5 cellular contexts compared by ENCODE assay signal in the genomic region with DNA sequence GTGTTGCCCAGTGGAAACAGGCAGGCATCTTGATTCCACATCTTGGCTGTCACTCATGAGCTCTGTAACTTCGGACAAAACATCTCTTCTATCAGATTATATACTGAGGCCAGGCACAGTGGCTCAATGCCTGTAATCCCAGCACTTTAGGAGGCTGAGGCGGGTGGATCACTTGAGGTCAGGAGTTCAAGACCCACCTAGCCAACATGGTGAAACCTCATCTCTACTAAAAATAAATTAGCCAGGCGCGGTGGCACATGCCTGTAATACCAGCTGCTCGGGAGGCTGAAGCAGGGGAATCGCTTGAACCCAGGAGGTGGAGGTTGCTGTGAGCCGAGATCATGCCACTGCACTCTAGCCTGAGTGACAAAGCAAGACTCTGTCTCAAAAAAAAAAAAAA. TPM values are rescaled to one million over a fixed set of nuclear protein-coding genes. Genes with fewer than 3 reads are reported as not detected.
A peak's percentile ranks its signal among the peaks of the same experiment; 100 is the strongest.
DNase-seq lines count a peak whose midpoint lies in the region; ATAC-seq, FAIRE-seq and TF ChIP-seq lines count a peak whose summit lies in the region.
"Not testable (repeated sequence)": the region's sequence is repeated elsewhere in the genome, so short reads cannot be mapped to it uniquely, and the experiment has no call there.

No MANE protein-coding gene starts in this region.

- H3K36me3 Mint-ChIP-seq in CD4-positive, CD25-positive, alpha-beta regulatory T cell: peaks cover 24% of the 10 kb centered on the region
- peaks cover 74% of the 10 kb centered on the region for H3K36me3 Mint-ChIP-seq in stimulated activated effector memory CD8-positive, alpha-beta T cell treated with anti-CD3 and anti-CD28 coated beads, Interleukin-12 subunit alpha, Interleukin-12 subunit beta, amount 100 ng/mL, for 72 hours

- H3K9me1 ChIP-seq in K562 (ENCODE audit: control insufficient read depth, insufficient read depth, low read length): not testable (repeated sequence)

- BruUV-seq in K562 (replicated peaks; lab: Mats Ljungman, UMichigan): not testable (repeated sequence)

- H3K27me3 Mint-ChIP-seq in CD4-positive, CD25-positive, alpha-beta regulatory T cell: not testable (repeated sequence)

- not testable (repeated sequence) for H3K27ac ChIP-seq in CD4-positive, CD25-positive, alpha-beta regulatory T cell (ENCODE audit: insufficient read depth, low read length, poor library complexity, severe bottlenecking); K562 (ENCODE audit: extremely low read depth, low read depth, low read length)
- H3K27ac ChIP-seq in VCaP: peak overlapping the region; percentile 85
- H3K27ac ChIP-seq in psoas muscle: peak overlapping the region; percentile 46

- H4K20me1 ChIP-seq in K562 (replicated peaks; ENCODE audit: control insufficient read depth, insufficient read depth, low read length): not testable (repeated sequence)

- TF ChIP-seq RAD21 in K562 (CRISPR knock-in tag; conservative IDR thresholded peaks at IDR 0.05 in 1 of 2, IDR thresholded peaks at IDR 0.05 in 1 of 2): not testable (repeated sequence)

- FAIRE-seq in K562 (lab: Jason Lieb, UNC): not testable (repeated sequence)

- not testable (repeated sequence) for H3K27me3 ChIP-seq in CD4-positive, CD25-positive, alpha-beta regulatory T cell (ENCODE audit: control insufficient read depth, insufficient read depth, low read length); K562 (ENCODE audit: control insufficient read depth in 2 of 2, insufficient read depth in 2 of 2, low read length in 2 of 2); psoas muscle (ENCODE audit: insufficient read depth in 3 of 3, low read length in 2 of 3)

- not testable (repeated sequence) for H3K79me2 ChIP-seq in K562 (ENCODE audit: control insufficient read depth, insufficient read depth, low read length)

- H3K27ac Mint-ChIP-seq in CD4-positive, CD25-positive, alpha-beta regulatory T cell: peak overlapping the region in 2 of 3 donors; percentile 60 to 69
- H3K27ac Mint-ChIP-seq in stimulated activated effector memory CD8-positive, alpha-beta T cell treated with anti-CD3 and anti-CD28 coated beads, Interleukin-12 subunit alpha, Interleukin-12 subunit beta, amount 100 ng/mL, for 72 hours: peak overlapping the region; percentile 23

- not testable (repeated sequence) for H3K4me3 ChIP-seq in CD4-positive, CD25-positive, alpha-beta regulatory T cell (ENCODE audit: low read depth, low read length); K562; psoas muscle

- not testable (repeated sequence) for H3K4me1 Mint-ChIP-seq in CD4-positive, CD25-positive, alpha-beta regulatory T cell; stimulated activated effector memory CD8-positive, alpha-beta T cell treated with anti-CD3 and anti-CD28 coated beads, Interleukin-12 subunit alpha, Interleukin-12 subunit beta, amount 100 ng/mL, for 72 hours

- H3K36me3 ChIP-seq in CD4-positive, CD25-positive, alpha-beta regulatory T cell (ENCODE audit: control insufficient read depth, insufficient read depth, low read length): peaks cover 51% of the 10 kb centered on the region
- H3K36me3 ChIP-seq in K562 (ENCODE audit: control insufficient read depth, insufficient read depth, low read length): peaks cover 48% of the 10 kb centered on the region
- H3K36me3 ChIP-seq in psoas muscle (ENCODE audit: insufficient read depth in 1 of 2, low read depth in 1 of 2): peaks cover 12 to 72% of the 10 kb centered on the region in 2 donors

- TF ChIP-seq POLR2A in K562 (conservative IDR thresholded peaks at IDR 0.05): not testable (repeated sequence)

- in situ Hi-C loops in K562 (cut with MboI): not testable (repeated sequence)

- not testable (repeated sequence) for H3K4me3 Mint-ChIP-seq in CD4-positive, CD25-positive, alpha-beta regulatory T cell; stimulated activated effector memory CD8-positive, alpha-beta T cell treated with anti-CD3 and anti-CD28 coated beads, Interleukin-12 subunit alpha, Interleukin-12 subunit beta, amount 100 ng/mL, for 72 hours

- not testable (repeated sequence) for H3K4me1 ChIP-seq in CD4-positive, CD25-positive, alpha-beta regulatory T cell (ENCODE audit: control insufficient read depth, insufficient read depth, low read length, poor library complexity, severe bottlenecking); K562 (replicated peaks in 1 of 2; ENCODE audit: control insufficient read depth in 2 of 2, insufficient read depth in 2 of 2, low read length in 2 of 2)
- peaks cover 12% of the 10 kb centered on the region for H3K4me1 ChIP-seq in psoas muscle

- WGBS in K562 (ENCODE audit: insufficient coverage, low coverage, missing lambda C conversion rate): 78% methylated on average over 6 of the region's 7 CpGs
- 26 to 40% (median 32%) methylated on average over 7 of the region's 7 CpGs for WGBS in psoas muscle, 3 donors

- CTCF ChIA-PET in K562 (lab: Yijun Ruan, JAX; ENCODE audit: low intra/inter-chr PET ratio): not testable (repeated sequence)

- H3K4me2 ChIP-seq in K562 (ENCODE audit: insufficient read depth, low read length): not testable (repeated sequence)

- not testable (repeated sequence) for DNase-seq in CD4-positive, CD25-positive, alpha-beta regulatory T cell; K562 (ENCODE audit: extremely low read depth in 1 of 4, low spot score in 3 of 4); psoas muscle; stimulated activated effector memory CD8-positive, alpha-beta T cell treated with anti-CD3 and anti-CD28 coated beads, Interleukin-12 subunit alpha, Interleukin-12 subunit beta, amount 100 ng/mL, for 72 hours (ENCODE audit: low spot score in 2 of 2)

- POLR2A ChIA-PET in K562 (lab: Yijun Ruan, JAX): not testable (repeated sequence)

- not testable (repeated sequence) for H3K9ac ChIP-seq in K562 (ENCODE audit: insufficient read depth in 1 of 2, low read depth in 2 of 2, low read length in 2 of 2)

- H3K9me3 ChIP-seq in CD4-positive, CD25-positive, alpha-beta regulatory T cell (ENCODE audit: control insufficient read depth in 2 of 2, low read length in 2 of 2); K562 (replicated peaks; ENCODE audit: control insufficient read depth, insufficient read depth, low read depth, low read length); psoas muscle: not testable (repeated sequence)

- not testable (repeated sequence) for H3K9me3 Mint-ChIP-seq in CD4-positive, CD25-positive, alpha-beta regulatory T cell; stimulated activated effector memory CD8-positive, alpha-beta T cell treated with anti-CD3 and anti-CD28 coated beads, Interleukin-12 subunit alpha, Interleukin-12 subunit beta, amount 100 ng/mL, for 72 hours

- TF ChIP-seq CTCF in VCaP (conservative IDR thresholded peaks at IDR 0.05); K562 (IDR thresholded peaks at IDR 0.05 in 2 of 3, conservative IDR thresholded peaks at IDR 0.05 in 1 of 3; ENCODE audit: insufficient read depth in 2 of 3, low read depth in 1 of 3, low read length in 3 of 3); psoas muscle (IDR thresholded peaks at IDR 0.05): not testable (repeated sequence)

- not testable (repeated sequence) for TF ChIP-seq EP300 in K562 (IDR thresholded peaks at IDR 0.05; ENCODE audit: low read length)

- ATAC-seq in CD4-positive, CD25-positive, alpha-beta regulatory T cell (ENCODE audit: low read depth in 2 of 2); K562; stimulated activated effector memory CD8-positive, alpha-beta T cell treated with anti-CD3 and anti-CD28 coated beads, Interleukin-12 subunit alpha, Interleukin-12 subunit beta, amount 100 ng/mL, for 72 hours: not testable (repeated sequence)
- ATAC-seq in psoas muscle: peak; percentile 49 to 77 (median 68)

- not testable (repeated sequence) for H2AFZ ChIP-seq in K562 (ENCODE audit: low read depth, low read length)

- intact Hi-C loops in K562 (cut with micrococcal nuclease): loop anchor here (10.0 kb wide), 2 partner anchors 80 to 290 kb away; partner anchors contain the start of gene FAM53B
- intact Hi-C loops in psoas muscle (cut with DNase I): not testable (repeated sequence)

RNA-seq across cellular contexts. Expression of gene ABRAXAS2, which starts 23.3 kb away (rescaled TPM):
- total RNA-seq in CD4-positive, CD25-positive, alpha-beta regulatory T cell: 9.7 TPM
- 10 to 100 TPM; 13.9 to 15.5 (median 14.7) TPM for polyA plus RNA-seq in CD4-positive, CD25-positive, alpha-beta regulatory T cell
- 3.5 and 11.3 TPM in 2 replicates for total RNA-seq in K562 (2011; cell fraction: chromatin; rRNA removed; ENCODE audit: low replicate concordance)
- 2.7 and 4.2 TPM in 2 replicates for total RNA-seq in K562 (2011; cell fraction: nucleolus; rRNA removed)
- total RNA-seq in K562 (2011; cell fraction: nucleoplasm; rRNA removed): 4.3 and 6.1 TPM in 2 replicates
- total RNA-seq in K562 (2014; rRNA removed) (6.0 and 7.9 TPM in 2 replicates), K562 (2014; rRNA removed; fragmentation: Illumina TruSeq; extraction: Trizol) (14.6 and 15.3 TPM in 2 replicates), K562 (2015; rRNA removed; fragmentation: Illumina TruSeq; extraction: Trizol) (13.7 and 14.9 TPM in 2 replicates), K562 (2021) (10.0 and 10.4 TPM in 2 replicates), psoas muscle (10 to 100 TPM; 17.0 to 25.7 (median 17.9) TPM)
- polyA plus RNA-seq in K562 (2011; rRNA removed) (11.2 and 12.7 TPM in 2 replicates), K562 (2014; fragmentation: Illumina TruSeq; extraction: Trizol) (13.8 and 16.5 TPM in 2 replicates), K562 (2014; fragmentation: Nextera tagmentation; extraction: Ambion mirVana) (10 to 100 TPM in 1 of 2 experiments, 1 to 10 TPM in 1; 7.8 to 12.0 TPM), K562 (2014; rRNA removed) (9.5 and 10.6 TPM in 2 replicates), psoas muscle (10 to 100 TPM; 12.8 to 35.6 (median 17.2) TPM)
- polyA plus RNA-seq in K562 (2011; cell fraction: cytosol; rRNA removed): 3.7 and 6.2 TPM in 2 replicates
- 4.8 and 7.4 TPM in 2 replicates for polyA plus RNA-seq in K562 (2011; cell fraction: nucleus; rRNA removed)
- 8.1 and 9.2 TPM in 2 replicates for polyA plus RNA-seq in K562 (2012)
- polyA minus RNA-seq in K562 (2011; rRNA and poly(A)+ RNA removed): 14.5 and 14.7 TPM in 2 replicates
- 4.4 and 5.4 TPM in 2 replicates for polyA minus RNA-seq in K562 (2011; cell fraction: cytosol; rRNA and poly(A)+ RNA removed)
- polyA minus RNA-seq in K562 (2011; cell fraction: nucleus; rRNA and poly(A)+ RNA removed): 2.6 and 5.4 TPM in 2 replicates

RNA-seq across cellular contexts. Expression of gene EEF1AKMT2, which starts 33.2 kb away (rescaled TPM):
- 15.9 TPM for total RNA-seq in CD4-positive, CD25-positive, alpha-beta regulatory T cell
- 10 to 100 TPM; 18.0 to 30.5 (median 27.0) TPM for polyA plus RNA-seq in CD4-positive, CD25-positive, alpha-beta regulatory T cell
- total RNA-seq in K562 (2011; cell fraction: chromatin; rRNA removed; ENCODE audit: low replicate concordance): 36.0 and 96.0 TPM in 2 replicates
- 25.0 and 28.3 TPM in 2 replicates for total RNA-seq in K562 (2011; cell fraction: nucleolus; rRNA removed)
- 55.4 and 95.7 TPM in 2 replicates for total RNA-seq in K562 (2011; cell fraction: nucleoplasm; rRNA removed)
- total RNA-seq in K562 (2014; rRNA removed): 23.7 and 24.3 TPM in 2 replicates
- total RNA-seq in K562 (2014; rRNA removed; fragmentation: Illumina TruSeq; extraction: Trizol): 34.3 and 37.9 TPM in 2 replicates
- total RNA-seq in K562 (2015; rRNA removed; fragmentation: Illumina TruSeq; extraction: Trizol): 25.2 and 26.9 TPM in 2 replicates
- total RNA-seq in K562 (2021): 20.4 and 21.3 TPM in 2 replicates
- 26.5 and 31.2 TPM in 2 replicates for polyA plus RNA-seq in K562 (2011; rRNA removed)
- 9.1 and 14.0 TPM in 2 replicates for polyA plus RNA-seq in K562 (2011; cell fraction: cytosol; rRNA removed)
- 14.5 and 23.4 TPM in 2 replicates for polyA plus RNA-seq in K562 (2011; cell fraction: nucleus; rRNA removed)
- polyA plus RNA-seq in K562 (2012): 18.6 and 19.5 TPM in 2 replicates
- 22.2 and 22.3 TPM in 2 replicates for polyA plus RNA-seq in K562 (2014; fragmentation: Illumina TruSeq; extraction: Trizol)
- 1 to 10 TPM; 9.3 to 9.8 TPM for polyA plus RNA-seq in K562 (2014; fragmentation: Nextera tagmentation; extraction: Ambion mirVana)
- polyA plus RNA-seq in K562 (2014; rRNA removed): 22.1 and 28.9 TPM in 2 replicates
- 20.2 and 20.3 TPM in 2 replicates for polyA minus RNA-seq in K562 (2011; rRNA and poly(A)+ RNA removed)
- 6.8 and 7.4 TPM in 2 replicates for polyA minus RNA-seq in K562 (2011; cell fraction: cytosol; rRNA and poly(A)+ RNA removed)
- polyA minus RNA-seq in K562 (2011; cell fraction: nucleus; rRNA and poly(A)+ RNA removed): 14.9 and 23.3 TPM in 2 replicates
- total RNA-seq in psoas muscle: 10 to 100 TPM in 1 of 4 donors, 1 to 10 TPM in 3; 7.6 to 11.9 (median 9.5) TPM
- polyA plus RNA-seq in psoas muscle: 10 to 100 TPM in 1 of 3 donors, 1 to 10 TPM in 2; 3.3 to 10.6 (median 3.5) TPM
